8 cellular contexts compared by ENCODE assay signal in the genomic region with DNA sequence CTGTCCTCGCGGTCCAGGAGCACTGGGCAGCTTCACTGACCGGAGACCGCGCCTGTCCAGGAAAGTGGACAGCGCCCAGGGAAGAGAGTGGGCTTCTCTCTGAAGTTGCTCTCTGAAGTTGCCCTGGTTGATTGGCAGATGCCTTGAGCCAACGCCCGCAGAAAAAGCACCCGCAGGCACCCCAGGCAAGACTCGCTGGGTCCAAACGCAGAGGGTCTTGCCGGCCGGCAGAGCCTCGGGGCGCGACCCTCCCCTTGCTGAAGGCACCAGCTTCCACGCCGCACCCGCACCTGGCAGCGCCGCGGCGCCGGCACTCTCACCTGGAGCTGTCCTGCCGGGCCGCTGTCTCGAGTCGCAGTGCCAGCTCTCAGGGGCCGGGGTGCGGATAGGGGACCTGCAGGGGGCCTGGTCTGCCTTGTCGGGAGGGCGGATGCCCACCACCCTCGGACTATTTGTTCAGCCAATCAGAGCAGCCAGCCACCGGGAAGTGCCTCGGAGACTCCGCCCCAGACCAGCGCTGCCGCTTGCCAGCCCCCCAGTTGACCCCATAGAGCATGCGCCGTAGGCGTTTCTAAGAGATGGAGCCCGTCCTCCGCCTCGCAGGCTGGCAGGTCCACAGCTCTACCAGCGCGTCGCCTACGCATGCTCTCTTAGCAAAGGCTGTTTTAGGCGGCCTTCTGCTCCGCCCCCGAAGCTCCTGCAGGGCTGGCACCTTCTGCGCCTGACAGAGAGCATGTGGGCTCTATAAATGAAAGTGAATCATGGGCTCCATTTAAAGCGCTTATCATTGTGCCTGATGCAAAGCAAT. TPM values are rescaled to one million over a fixed set of nuclear protein-coding genes. Genes with fewer than 3 reads are reported as not detected.
DNase-seq lines count a peak whose midpoint lies in the region; ATAC-seq, FAIRE-seq and TF ChIP-seq lines count a peak whose summit lies in the region.

A gene (minus strand): TSS at position 359 of the 808 bp plus-strand sequence. CDS start 4,127 bp downstream, outside the sequence.

- H3K4me1 ChIP-seq in Loucy (ENCODE audit: insufficient read depth, low read length, poor library complexity, severe bottlenecking), result peaks cover 23% of the 10 kb centered on the region

- peak within 1 kb of the TSS in 1 of 2 donors; percentile 77 for H3K27ac Mint-ChIP-seq in natural killer cell treated with Interleukin-12 subunit alpha and Interleukin-12 subunit beta and Interleukin-15 and Interleukin-18, amount 100 ng/mL, for 72 hours

- peak within 1 kb of the TSS; percentile 88 for H3K4me3 ChIP-seq in Loucy (ENCODE audit: low read length, poor library complexity, severe bottlenecking)

- peaks cover 8 to 15% of the 10 kb centered on the region in 2 donors for H3K27me3 Mint-ChIP-seq in natural killer cell treated with Interleukin-12 subunit alpha and Interleukin-12 subunit beta and Interleukin-15 and Interleukin-18, amount 100 ng/mL, for 72 hours

- DNase-seq in EL (peak; percentile 99), H54 (ENCODE audit: insufficient read length, low spot score) (peak; percentile 97), fibroblast of peridontal ligament (ENCODE audit: extremely low read depth) (peak; percentile 98)
- peak; percentile 90 for DNase-seq in activated T-helper 9 cell treated with anti-CD3 and anti-CD28 coated beads, Interleukin-2, amount 50 U/mL, for 16 hours (ENCODE audit: low read depth)
- peak; percentile 98 for DNase-seq in natural killer cell treated with Interleukin-12 subunit alpha and Interleukin-12 subunit beta and Interleukin-15 and Interleukin-18, amount 100 ng/mL, for 72 hours (ENCODE audit: low spot score)
- peak; percentile 95 for DNase-seq in stimulated activated naive CD8-positive, alpha-beta T cell treated with anti-CD3 and anti-CD28 coated beads, Interleukin-15, Interleukin-2, amounts not matched to agents 100 U/mL and 50 U/mL, for 24 hours

- peak within 1 kb of the TSS; percentile 92 for H2AFZ ChIP-seq in Loucy (ENCODE audit: low read length)

- H3K27me3 ChIP-seq in Loucy (ENCODE audit: insufficient read depth, low read length, poor library complexity, severe bottlenecking), result no peaks in the 10 kb centered on the region

- peaks cover 12% of the 10 kb centered on the region; the same call in 1 of the 2 replicates for H3K79me2 ChIP-seq in Loucy (ENCODE audit: insufficient read depth, low read length)

- TF ChIP-seq POLR2A in H54 (IDR thresholded peaks at IDR 0.05; ENCODE audit: low read depth, low read length) (peak; percentile 76), Raji (IDR thresholded peaks at IDR 0.05; ENCODE audit: insufficient read depth, low read depth, low read length) (peak; percentile 87)

- peak within 1 kb of the TSS; percentile 97 for H3K4me2 ChIP-seq in Loucy (ENCODE audit: low read depth, low read length, poor library complexity, severe bottlenecking)

- no peaks in the 10 kb centered on the region for H3K9me3 Mint-ChIP-seq in natural killer cell treated with Interleukin-12 subunit alpha and Interleukin-12 subunit beta and Interleukin-15 and Interleukin-18, amount 100 ng/mL, for 72 hours

- peak; percentile 99 to 100 for ATAC-seq in natural killer cell treated with Interleukin-12 subunit alpha and Interleukin-12 subunit beta and Interleukin-15 and Interleukin-18, amount 100 ng/mL, for 72 hours
- ATAC-seq in stimulated activated naive CD8-positive, alpha-beta T cell treated with anti-CD3 and anti-CD28 coated beads, Interleukin-15, Interleukin-2, amounts not matched to agents 100 U/mL and 50 U/mL, for 24 hours, result peak; percentile 97

- H4K20me1 ChIP-seq in Loucy (ENCODE audit: insufficient read depth, low read length, poor library complexity, severe bottlenecking), result no peaks in the 10 kb centered on the region

- no peaks in the 10 kb centered on the region; the same call in 1 of the 2 replicates for H3K9me3 ChIP-seq in Loucy (ENCODE audit: insufficient read depth, low read depth, low read length)

- no peaks in the 10 kb centered on the region for H3K9me2 ChIP-seq in Loucy (replicated peaks; ENCODE audit: low read depth, low read length)

- no peaks in the 10 kb centered on the region for H3F3A ChIP-seq in Loucy (ENCODE audit: low read depth)

- peak within 1 kb of the TSS; percentile 82 for H3K9ac ChIP-seq in Loucy (ENCODE audit: low read depth, low read length, poor library complexity, severe bottlenecking)

- peak within 1 kb of the TSS; percentile 95 for H3K4me3 Mint-ChIP-seq in natural killer cell treated with Interleukin-12 subunit alpha and Interleukin-12 subunit beta and Interleukin-15 and Interleukin-18, amount 100 ng/mL, for 72 hours

- peaks cover 10% of the 10 kb centered on the region for H3K36me3 Mint-ChIP-seq in natural killer cell treated with Interleukin-12 subunit alpha and Interleukin-12 subunit beta and Interleukin-15 and Interleukin-18, amount 100 ng/mL, for 72 hours

- no peaks in the 10 kb centered on the region for H3K36me3 ChIP-seq in Loucy (ENCODE audit: insufficient read depth, low read length)

- TF ChIP-seq CTCF in Loucy (conservative IDR thresholded peaks at IDR 0.05; ENCODE audit: low read length), result no peak

- peak; percentile 100 for FAIRE-seq in H54 (lab: Jason Lieb, UNC)

- peaks cover 19 to 25% of the 10 kb centered on the region in 2 donors for H3K4me1 Mint-ChIP-seq in natural killer cell treated with Interleukin-12 subunit alpha and Interleukin-12 subunit beta and Interleukin-15 and Interleukin-18, amount 100 ng/mL, for 72 hours (ENCODE audit: low read depth in 2 of 2)

RNA-seq across cellular contexts. Expression of the gene that starts here (rescaled TPM):
- 10 to 100 TPM; 13.0 to 24.8 TPM for total RNA-seq in natural killer cell treated with Interleukin-12 subunit alpha and Interleukin-12 subunit beta and Interleukin-15 and Interleukin-18, amount 100 ng/mL, for 72 hours

Comparison
In these comparisons a context has a peak if more than half of its experiments do, and no peak if none do; other contexts are left out.
1. Peak in every context shown above with its lines: DNase-seq, ATAC-seq and H3K4me3 ChIP-seq.